1 cellular context compared by ENCODE assay signal in genomic region chr7:66157060-66157459, GRCh38.
TF ChIP-seq lines count a peak whose summit lies in the region.

No MANE protein-coding gene starts in this region.

TF ChIP-seq in K562, 482 proteins besides CTCF, POLR2A, EP300 and RAD21 (continued from another document and continues in another):
- TF ChIP-seq RNF219 (CRISPR knock-in tag; IDR thresholded peaks at IDR 0.05), result no peak
- TF ChIP-seq SMARCA4 (IDR thresholded peaks at IDR 0.05), result peak; percentile 65
- 0 out of 2 replicates have a peak, but pooled peaks have one; percentile 42 for TF ChIP-seq HES1 (IDR thresholded peaks at IDR 0.05; ENCODE audit: low read depth)
- TF ChIP-seq RNF2 (IDR thresholded peaks at IDR 0.05), result no peak
- TF ChIP-seq, protein P1, sequence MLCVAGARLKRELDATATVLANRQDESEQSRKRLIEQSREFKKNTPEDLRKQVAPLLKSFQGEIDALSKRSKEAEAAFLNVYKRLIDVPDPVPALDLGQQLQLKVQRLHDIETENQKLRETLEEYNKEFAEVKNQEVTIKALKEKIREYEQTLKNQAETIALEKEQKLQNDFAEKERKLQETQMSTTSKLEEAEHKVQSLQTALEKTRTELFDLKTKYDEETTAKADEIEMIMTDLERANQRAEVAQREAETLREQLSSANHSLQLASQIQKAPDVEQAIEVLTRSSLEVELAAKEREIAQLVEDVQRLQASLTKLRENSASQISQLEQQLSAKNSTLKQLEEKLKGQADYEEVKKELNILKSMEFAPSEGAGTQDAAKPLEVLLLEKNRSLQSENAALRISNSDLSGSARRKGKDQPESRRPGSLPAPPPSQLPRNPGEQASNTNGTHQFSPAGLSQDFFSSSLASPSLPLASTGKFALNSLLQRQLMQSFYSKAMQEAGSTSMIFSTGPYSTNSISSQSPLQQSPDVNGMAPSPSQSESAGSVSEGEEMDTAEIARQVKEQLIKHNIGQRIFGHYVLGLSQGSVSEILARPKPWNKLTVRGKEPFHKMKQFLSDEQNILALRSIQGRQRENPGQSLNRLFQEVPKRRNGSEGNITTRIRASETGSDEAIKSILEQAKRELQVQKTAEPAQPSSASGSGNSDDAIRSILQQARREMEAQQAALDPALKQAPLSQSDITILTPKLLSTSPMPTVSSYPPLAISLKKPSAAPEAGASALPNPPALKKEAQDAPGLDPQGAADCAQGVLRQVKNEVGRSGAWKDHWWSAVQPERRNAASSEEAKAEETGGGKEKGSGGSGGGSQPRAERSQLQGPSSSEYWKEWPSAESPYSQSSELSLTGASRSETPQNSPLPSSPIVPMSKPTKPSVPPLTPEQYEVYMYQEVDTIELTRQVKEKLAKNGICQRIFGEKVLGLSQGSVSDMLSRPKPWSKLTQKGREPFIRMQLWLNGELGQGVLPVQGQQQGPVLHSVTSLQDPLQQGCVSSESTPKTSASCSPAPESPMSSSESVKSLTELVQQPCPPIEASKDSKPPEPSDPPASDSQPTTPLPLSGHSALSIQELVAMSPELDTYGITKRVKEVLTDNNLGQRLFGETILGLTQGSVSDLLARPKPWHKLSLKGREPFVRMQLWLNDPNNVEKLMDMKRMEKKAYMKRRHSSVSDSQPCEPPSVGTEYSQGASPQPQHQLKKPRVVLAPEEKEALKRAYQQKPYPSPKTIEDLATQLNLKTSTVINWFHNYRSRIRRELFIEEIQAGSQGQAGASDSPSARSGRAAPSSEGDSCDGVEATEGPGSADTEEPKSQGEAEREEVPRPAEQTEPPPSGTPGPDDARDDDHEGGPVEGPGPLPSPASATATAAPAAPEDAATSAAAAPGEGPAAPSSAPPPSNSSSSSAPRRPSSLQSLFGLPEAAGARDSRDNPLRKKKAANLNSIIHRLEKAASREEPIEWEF (CRISPR knock-in tag; IDR thresholded peaks at IDR 0.05), result no peak
- no peak for TF ChIP-seq NFIX (CRISPR knock-in tag; IDR thresholded peaks at IDR 0.05; ENCODE audit: low read depth)
- TF ChIP-seq, protein P2, sequence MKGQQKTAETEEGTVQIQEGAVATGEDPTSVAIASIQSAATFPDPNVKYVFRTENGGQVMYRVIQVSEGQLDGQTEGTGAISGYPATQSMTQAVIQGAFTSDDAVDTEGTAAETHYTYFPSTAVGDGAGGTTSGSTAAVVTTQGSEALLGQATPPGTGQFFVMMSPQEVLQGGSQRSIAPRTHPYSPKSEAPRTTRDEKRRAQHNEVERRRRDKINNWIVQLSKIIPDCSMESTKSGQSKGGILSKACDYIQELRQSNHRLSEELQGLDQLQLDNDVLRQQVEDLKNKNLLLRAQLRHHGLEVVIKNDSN (CRISPR knock-in tag; IDR thresholded peaks at IDR 0.05), result no peak
- TF ChIP-seq, protein P3, sequence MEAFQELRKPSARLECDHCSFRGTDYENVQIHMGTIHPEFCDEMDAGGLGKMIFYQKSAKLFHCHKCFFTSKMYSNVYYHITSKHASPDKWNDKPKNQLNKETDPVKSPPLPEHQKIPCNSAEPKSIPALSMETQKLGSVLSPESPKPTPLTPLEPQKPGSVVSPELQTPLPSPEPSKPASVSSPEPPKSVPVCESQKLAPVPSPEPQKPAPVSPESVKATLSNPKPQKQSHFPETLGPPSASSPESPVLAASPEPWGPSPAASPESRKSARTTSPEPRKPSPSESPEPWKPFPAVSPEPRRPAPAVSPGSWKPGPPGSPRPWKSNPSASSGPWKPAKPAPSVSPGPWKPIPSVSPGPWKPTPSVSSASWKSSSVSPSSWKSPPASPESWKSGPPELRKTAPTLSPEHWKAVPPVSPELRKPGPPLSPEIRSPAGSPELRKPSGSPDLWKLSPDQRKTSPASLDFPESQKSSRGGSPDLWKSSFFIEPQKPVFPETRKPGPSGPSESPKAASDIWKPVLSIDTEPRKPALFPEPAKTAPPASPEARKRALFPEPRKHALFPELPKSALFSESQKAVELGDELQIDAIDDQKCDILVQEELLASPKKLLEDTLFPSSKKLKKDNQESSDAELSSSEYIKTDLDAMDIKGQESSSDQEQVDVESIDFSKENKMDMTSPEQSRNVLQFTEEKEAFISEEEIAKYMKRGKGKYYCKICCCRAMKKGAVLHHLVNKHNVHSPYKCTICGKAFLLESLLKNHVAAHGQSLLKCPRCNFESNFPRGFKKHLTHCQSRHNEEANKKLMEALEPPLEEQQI (IDR thresholded peaks at IDR 0.05), result no peak
- no peak for TF ChIP-seq ZNF239 (CRISPR knock-in tag; IDR thresholded peaks at IDR 0.05)
- TF ChIP-seq, protein P4, sequence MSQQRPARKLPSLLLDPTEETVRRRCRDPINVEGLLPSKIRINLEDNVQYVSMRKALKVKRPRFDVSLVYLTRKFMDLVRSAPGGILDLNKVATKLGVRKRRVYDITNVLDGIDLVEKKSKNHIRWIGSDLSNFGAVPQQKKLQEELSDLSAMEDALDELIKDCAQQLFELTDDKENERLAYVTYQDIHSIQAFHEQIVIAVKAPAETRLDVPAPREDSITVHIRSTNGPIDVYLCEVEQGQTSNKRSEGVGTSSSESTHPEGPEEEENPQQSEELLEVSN (IDR thresholded peaks at IDR 0.05; ENCODE audit: borderline replicate concordance in 1 of 2, extremely low read depth in 1 of 2, insufficient read depth in 1 of 2, insufficient read length in 1 of 2, low read depth in 1 of 2, low read length in 1 of 2, poor library complexity in 1 of 2, severe bottlenecking in 1 of 2), result no peak
- TF ChIP-seq ETS2 (tag; IDR thresholded peaks at IDR 0.05; ENCODE audit: borderline replicate concordance, poor library complexity, severe bottlenecking), result no peak
- TF ChIP-seq, protein P5, sequence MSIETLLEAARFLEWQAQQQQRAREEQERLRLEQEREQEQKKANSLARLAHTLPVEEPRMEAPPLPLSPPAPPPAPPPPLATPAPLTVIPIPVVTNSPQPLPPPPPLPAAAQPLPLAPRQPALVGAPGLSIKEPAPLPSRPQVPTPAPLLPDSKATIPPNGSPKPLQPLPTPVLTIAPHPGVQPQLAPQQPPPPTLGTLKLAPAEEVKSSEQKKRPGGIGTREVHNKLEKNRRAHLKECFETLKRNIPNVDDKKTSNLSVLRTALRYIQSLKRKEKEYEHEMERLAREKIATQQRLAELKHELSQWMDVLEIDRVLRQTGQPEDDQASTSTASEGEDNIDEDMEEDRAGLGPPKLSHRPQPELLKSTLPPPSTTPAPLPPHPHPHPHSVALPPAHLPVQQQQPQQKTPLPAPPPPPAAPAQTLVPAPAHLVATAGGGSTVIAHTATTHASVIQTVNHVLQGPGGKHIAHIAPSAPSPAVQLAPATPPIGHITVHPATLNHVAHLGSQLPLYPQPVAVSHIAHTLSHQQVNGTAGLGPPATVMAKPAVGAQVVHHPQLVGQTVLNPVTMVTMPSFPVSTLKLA (conservative IDR thresholded peaks at IDR 0.05), result no peak
- TF ChIP-seq ZNF589 (CRISPR knock-in tag; IDR thresholded peaks at IDR 0.05; ENCODE audit: low read depth), result no peak
- TF ChIP-seq PRDM10 (IDR thresholded peaks at IDR 0.05; ENCODE audit: partially characterized antibody), result peak; percentile 78
- no peak for TF ChIP-seq HMGN3 (IDR thresholded peaks at IDR 0.05; ENCODE audit: borderline replicate concordance, extremely low read depth, insufficient read length, low read depth, low read length)
- no peak for TF ChIP-seq ZNF644 (tag; IDR thresholded peaks at IDR 0.05; ENCODE audit: low read depth)
- no peak for TF ChIP-seq SLC30A9 (CRISPR knock-in tag; IDR thresholded peaks at IDR 0.05)
- TF ChIP-seq ARNT (IDR thresholded peaks at IDR 0.05), result 0 out of 4 replicates have a peak, but pooled peaks of 1 of the 2 experiments have one; percentile 43
- no peak for TF ChIP-seq TARDBP (IDR thresholded peaks at IDR 0.05)
- no peak for TF ChIP-seq SREBF1 (IDR thresholded peaks at IDR 0.05; ENCODE audit: borderline replicate concordance, low read depth, low read length)
- TF ChIP-seq, protein P6, sequence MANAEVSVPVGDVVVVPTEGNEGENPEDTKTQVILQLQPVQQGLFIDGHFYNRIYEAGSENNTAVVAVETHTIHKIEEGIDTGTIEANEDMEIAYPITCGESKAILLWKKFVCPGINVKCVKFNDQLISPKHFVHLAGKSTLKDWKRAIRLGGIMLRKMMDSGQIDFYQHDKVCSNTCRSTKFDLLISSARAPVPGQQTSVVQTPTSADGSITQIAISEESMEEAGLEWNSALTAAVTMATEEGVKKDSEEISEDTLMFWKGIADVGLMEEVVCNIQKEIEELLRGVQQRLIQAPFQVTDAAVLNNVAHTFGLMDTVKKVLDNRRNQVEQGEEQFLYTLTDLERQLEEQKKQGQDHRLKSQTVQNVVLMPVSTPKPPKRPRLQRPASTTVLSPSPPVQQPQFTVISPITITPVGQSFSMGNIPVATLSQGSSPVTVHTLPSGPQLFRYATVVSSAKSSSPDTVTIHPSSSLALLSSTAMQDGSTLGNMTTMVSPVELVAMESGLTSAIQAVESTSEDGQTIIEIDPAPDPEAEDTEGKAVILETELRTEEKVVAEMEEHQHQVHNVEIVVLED (CRISPR knock-in tag; IDR thresholded peaks at IDR 0.05), result no peak
- TF ChIP-seq POLR2B (IDR thresholded peaks at IDR 0.05; ENCODE audit: low read depth, partially characterized antibody), result no peak
- peak; percentile 98 for TF ChIP-seq MAFG (tag; conservative IDR thresholded peaks at IDR 0.05)
- peak; percentile 70 for TF ChIP-seq DPF2 (IDR thresholded peaks at IDR 0.05)
- TF ChIP-seq, protein P7, sequence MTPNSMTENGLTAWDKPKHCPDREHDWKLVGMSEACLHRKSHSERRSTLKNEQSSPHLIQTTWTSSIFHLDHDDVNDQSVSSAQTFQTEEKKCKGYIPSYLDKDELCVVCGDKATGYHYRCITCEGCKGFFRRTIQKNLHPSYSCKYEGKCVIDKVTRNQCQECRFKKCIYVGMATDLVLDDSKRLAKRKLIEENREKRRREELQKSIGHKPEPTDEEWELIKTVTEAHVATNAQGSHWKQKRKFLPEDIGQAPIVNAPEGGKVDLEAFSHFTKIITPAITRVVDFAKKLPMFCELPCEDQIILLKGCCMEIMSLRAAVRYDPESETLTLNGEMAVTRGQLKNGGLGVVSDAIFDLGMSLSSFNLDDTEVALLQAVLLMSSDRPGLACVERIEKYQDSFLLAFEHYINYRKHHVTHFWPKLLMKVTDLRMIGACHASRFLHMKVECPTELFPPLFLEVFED (CRISPR knock-in tag; conservative IDR thresholded peaks at IDR 0.05), result no peak
- TF ChIP-seq U2AF1 (optimal IDR thresholded peaks at IDR 0.05; ENCODE audit: low read depth, low read length), result no peak
- peak; percentile 97 for TF ChIP-seq MEIS2 (IDR thresholded peaks at IDR 0.05; ENCODE audit: partially characterized antibody)
- TF ChIP-seq, protein P8, sequence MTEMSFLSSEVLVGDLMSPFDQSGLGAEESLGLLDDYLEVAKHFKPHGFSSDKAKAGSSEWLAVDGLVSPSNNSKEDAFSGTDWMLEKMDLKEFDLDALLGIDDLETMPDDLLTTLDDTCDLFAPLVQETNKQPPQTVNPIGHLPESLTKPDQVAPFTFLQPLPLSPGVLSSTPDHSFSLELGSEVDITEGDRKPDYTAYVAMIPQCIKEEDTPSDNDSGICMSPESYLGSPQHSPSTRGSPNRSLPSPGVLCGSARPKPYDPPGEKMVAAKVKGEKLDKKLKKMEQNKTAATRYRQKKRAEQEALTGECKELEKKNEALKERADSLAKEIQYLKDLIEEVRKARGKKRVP (CRISPR knock-in tag; IDR thresholded peaks at IDR 0.05), result peak; percentile 44; the same call in 1 of the 2 replicates
- TF ChIP-seq SMAD4 (CRISPR knock-in tag; conservative IDR thresholded peaks at IDR 0.05), result 0 out of 2 replicates have a peak, but pooled peaks have one; percentile 40
- TF ChIP-seq POU5F1 (IDR thresholded peaks at IDR 0.05; ENCODE audit: borderline replicate concordance, low read depth, low read length, partially characterized antibody), result no peak
- TF ChIP-seq ZNF12 (CRISPR knock-in tag; IDR thresholded peaks at IDR 0.05), result no peak
- no peak for TF ChIP-seq FOSL1 (tag; conservative IDR thresholded peaks at IDR 0.05)
- TF ChIP-seq C11orf30 (IDR thresholded peaks at IDR 0.05; ENCODE audit: low read depth), result peak; percentile 99
- peak; percentile 48; the same call in 1 of the 2 replicates for TF ChIP-seq NBN (IDR thresholded peaks at IDR 0.05; ENCODE audit: low read depth)
